15 cellular contexts compared by ENCODE assay signal in the genomic region with DNA sequence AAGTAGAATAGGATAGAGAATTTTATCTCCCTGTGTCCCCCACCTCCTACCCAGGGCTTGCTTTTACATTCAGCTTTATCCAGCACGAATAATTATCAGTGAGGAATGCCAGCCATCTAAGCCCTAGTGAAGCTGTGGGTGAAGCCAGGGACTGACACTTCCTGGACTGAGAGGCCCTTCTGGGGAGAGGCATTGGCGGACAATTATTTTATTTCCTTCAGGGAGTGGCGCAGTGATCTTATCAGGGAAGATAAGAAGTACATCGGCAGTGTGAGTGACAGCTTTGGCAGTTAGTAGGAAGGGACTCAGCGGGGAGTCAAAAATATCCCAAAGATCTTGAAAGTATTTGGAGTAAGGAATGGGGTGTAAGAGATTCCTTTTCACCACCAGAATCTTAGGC. TPM values are rescaled to one million over a fixed set of nuclear protein-coding genes. Genes with fewer than 3 reads are reported as not detected.
DNase-seq lines count a peak whose midpoint lies in the region; ATAC-seq and TF ChIP-seq lines count a peak whose summit lies in the region.
"Had no signal": no experiment of that assay in that cellular context is flagged by ENCODE, and none has a peak within 500 bp of the region (broad histone marks: within the 10 kb centered on the region; RNA-seq: fewer than 3 reads in every experiment).

No MANE protein-coding gene starts in this region.

- H3K4me1 Mint-ChIP-seq in neural progenitor cell = peaks cover 17% of the 10 kb centered on the region
- H3K4me1 Mint-ChIP-seq in CD4-positive, alpha-beta T cell (ENCODE audit: low read depth) = no peaks in the 10 kb centered on the region
- H3K4me1 Mint-ChIP-seq: stimulated activated naive B cell treated with anti-CD40 and anti-IgM and Interleukin-4, amounts not matched to agents 10 μg/mL and 1 μg/mL and 100 μg/mL, for 72 hours had no signal

- H3K36me3 Mint-ChIP-seq in neural progenitor cell = peaks cover 13% of the 10 kb centered on the region
- H3K36me3 Mint-ChIP-seq in CD4-positive, alpha-beta T cell (ENCODE audit: low read depth) = peaks cover 8% of the 10 kb centered on the region

- H3K27me3 Mint-ChIP-seq in neural progenitor cell (ENCODE audit: insufficient read depth, low read depth) = no peaks in the 10 kb centered on the region
- peaks cover 4% of the 10 kb centered on the region for H3K27me3 Mint-ChIP-seq in CD4-positive, alpha-beta T cell
- H3K27me3 Mint-ChIP-seq: stimulated activated naive B cell treated with anti-CD40 and anti-IgM and Interleukin-4, amounts not matched to agents 10 μg/mL and 1 μg/mL and 100 μg/mL, for 72 hours had no signal

- H3K4me3 ChIP-seq in fibroblast of lung (replicated peaks in 1 of 4; ENCODE audit: control extremely low read depth in 1 of 4, insufficient read depth in 1 of 4, low read depth in 3 of 4, low read length in 4 of 4) (no peak overlapping the region), neural progenitor cell (no peak overlapping the region)
- H3K4me3 ChIP-seq: sigmoid colon, uterus had no signal

- H3K36me3 ChIP-seq in fibroblast of lung (ENCODE audit: control insufficient read depth, insufficient read depth, low read length) (no peaks in the 10 kb centered on the region), neural progenitor cell (peaks cover 6% of the 10 kb centered on the region)
- H3K36me3 ChIP-seq: uterus had no signal

- ATAC-seq in SK-N-SH treated with all-trans-retinoic acid at 6 μM for 48 hours = peak; percentile 72
- no peak for ATAC-seq in CD4-positive, alpha-beta T cell (ENCODE audit: poor library complexity)
- no peak for ATAC-seq in GM21825 (IDR thresholded peaks at IDR 0.05; ENCODE audit: unreplicated experiment)
- ATAC-seq: stimulated activated naive B cell treated with anti-CD40 and anti-IgM and Interleukin-4, amounts not matched to agents 10 μg/mL and 1 μg/mL and 100 μg/mL, for 72 hours had no signal

- TF ChIP-seq CTCF in fibroblast of lung (conservative IDR thresholded peaks at IDR 0.05 in 1 of 2, IDR thresholded peaks at IDR 0.05 in 1 of 2; ENCODE audit: low read depth in 1 of 2, low read length in 2 of 2) (no peak), neural progenitor cell (IDR thresholded peaks at IDR 0.05) (no peak)
- no peak for TF ChIP-seq CTCF in CD4-positive, alpha-beta T cell (IDR thresholded peaks at IDR 0.05)

- H2AFZ ChIP-seq in fibroblast of lung (ENCODE audit: low read length) (peak overlapping the region; percentile 27), neural progenitor cell (replicated peaks) (no peak overlapping the region)

- H3K27ac ChIP-seq in fibroblast of lung (ENCODE audit: insufficient read depth, low read length) (no peak overlapping the region), neural progenitor cell (no peak overlapping the region)
- H3K27ac ChIP-seq in CD4-positive, alpha-beta T cell (ENCODE audit: low read depth, low read length) = no peak overlapping the region
- H3K27ac ChIP-seq: sigmoid colon, uterus had no signal

- no peak overlapping the region for H3K9ac ChIP-seq in fibroblast of lung (ENCODE audit: insufficient read depth, low read length)
- H3K9ac ChIP-seq in neural progenitor cell = no peak overlapping the region

- peaks cover 9% of the 10 kb centered on the region for H3F3A ChIP-seq in neural progenitor cell (ENCODE audit: low read depth)

- no peaks in the 10 kb centered on the region for H4K20me1 ChIP-seq in fibroblast of lung (ENCODE audit: control insufficient read depth, extremely low read depth, insufficient read depth, low read length)
- H4K20me1 ChIP-seq in neural progenitor cell (ENCODE audit: low read depth) = no peaks in the 10 kb centered on the region

- no peak overlapping the region for H3K4me3 Mint-ChIP-seq in neural progenitor cell
- no peak overlapping the region for H3K4me3 Mint-ChIP-seq in CD4-positive, alpha-beta T cell
- H3K4me3 Mint-ChIP-seq: neural crest cell; stimulated activated naive B cell treated with anti-CD40 and anti-IgM and Interleukin-4, amounts not matched to agents 10 μg/mL and 1 μg/mL and 100 μg/mL, for 72 hours had no signal

- H3K9me3 Mint-ChIP-seq in neural progenitor cell = peaks cover 13% of the 10 kb centered on the region
- H3K9me3 Mint-ChIP-seq in CD4-positive, alpha-beta T cell = no peaks in the 10 kb centered on the region

- POLR2A ChIA-PET in CD4-positive, alpha-beta T cell (lab: Charles Lee) = no interaction called here

- intact Hi-C loops in CD4-positive, alpha-beta T cell (cut with DNase I, micrococcal nuclease) = no loop called here

- H3K4me2 ChIP-seq in fibroblast of lung (ENCODE audit: extremely low read depth, insufficient read depth, low read length) = no peak overlapping the region
- peak overlapping the region; percentile 29 for H3K4me2 ChIP-seq in neural progenitor cell

- H3K79me2 ChIP-seq in fibroblast of lung (ENCODE audit: control insufficient read depth, insufficient read depth, low read length) (no peaks in the 10 kb centered on the region), neural progenitor cell (ENCODE audit: low read depth) (no peaks in the 10 kb centered on the region)

- peak; percentile 54 for DNase-seq in EH (ENCODE audit: low read depth)
- DNase-seq in fibroblast of lung (ENCODE audit: low read depth in 2 of 2) = peak in 1 of 2 donors; percentile 41
- no peak for DNase-seq in neural progenitor cell (ENCODE audit: low spot score)
- no peak for DNase-seq in CD4-positive, alpha-beta T cell
- DNase-seq in HK-2 (ENCODE audit: unreplicated experiment) = no peak
- no peak for DNase-seq in midbrain (lab: John Stamatoyannopoulos, UW)
- DNase-seq: activated CD4-positive, CD25-positive, alpha-beta regulatory T cell; activated naive CD4-positive, alpha-beta T cell; KG1; stimulated activated naive B cell treated with anti-CD40 and anti-IgM and Interleukin-4, amounts not matched to agents 10 μg/mL and 1 μg/mL and 100 μg/mL, for 72 hours had no signal

- H3K27me3 ChIP-seq in fibroblast of lung (ENCODE audit: control insufficient read depth, insufficient read depth, low read length) (no peaks in the 10 kb centered on the region), neural progenitor cell (no peaks in the 10 kb centered on the region)
- H3K27me3 ChIP-seq in CD4-positive, alpha-beta T cell (ENCODE audit: control insufficient read depth, insufficient read depth, low read length) = no peaks in the 10 kb centered on the region
- H3K27me3 ChIP-seq: sigmoid colon, uterus had no signal

- H3K27ac Mint-ChIP-seq in neural progenitor cell = no peak overlapping the region
- H3K27ac Mint-ChIP-seq in CD4-positive, alpha-beta T cell = no peak overlapping the region

- CTCF ChIA-PET in CD4-positive, alpha-beta T cell (lab: Charles Lee) = interaction anchor here (1.7 kb wide), 1 partner anchor 22 kb away, joined by 4 read pairs; no protein-coding TSS in a partner anchor

- H3K9me3 ChIP-seq in fibroblast of lung (ENCODE audit: control insufficient read depth, insufficient read depth, low read depth, low read length) (no peaks in the 10 kb centered on the region), neural progenitor cell (ENCODE audit: low read depth) (peaks cover 7% of the 10 kb centered on the region)
- H3K9me3 ChIP-seq in CD4-positive, alpha-beta T cell (ENCODE audit: control insufficient read depth, low read length) = no peaks in the 10 kb centered on the region
- H3K9me3 ChIP-seq: sigmoid colon, uterus had no signal

- H3K4me1 ChIP-seq in fibroblast of lung (ENCODE audit: control insufficient read depth, extremely low read depth, insufficient read depth, low read length) = no peaks in the 10 kb centered on the region
- peaks cover 22% of the 10 kb centered on the region for H3K4me1 ChIP-seq in neural progenitor cell
- H3K4me1 ChIP-seq: sigmoid colon, uterus had no signal

TF ChIP-seq in SK-N-SH treated with all-trans-retinoic acid at 6 μM for 48 hours, 23 proteins besides CTCF, POLR2A, EP300 and RAD21 (continues in another document):
- TF ChIP-seq, protein P1, sequence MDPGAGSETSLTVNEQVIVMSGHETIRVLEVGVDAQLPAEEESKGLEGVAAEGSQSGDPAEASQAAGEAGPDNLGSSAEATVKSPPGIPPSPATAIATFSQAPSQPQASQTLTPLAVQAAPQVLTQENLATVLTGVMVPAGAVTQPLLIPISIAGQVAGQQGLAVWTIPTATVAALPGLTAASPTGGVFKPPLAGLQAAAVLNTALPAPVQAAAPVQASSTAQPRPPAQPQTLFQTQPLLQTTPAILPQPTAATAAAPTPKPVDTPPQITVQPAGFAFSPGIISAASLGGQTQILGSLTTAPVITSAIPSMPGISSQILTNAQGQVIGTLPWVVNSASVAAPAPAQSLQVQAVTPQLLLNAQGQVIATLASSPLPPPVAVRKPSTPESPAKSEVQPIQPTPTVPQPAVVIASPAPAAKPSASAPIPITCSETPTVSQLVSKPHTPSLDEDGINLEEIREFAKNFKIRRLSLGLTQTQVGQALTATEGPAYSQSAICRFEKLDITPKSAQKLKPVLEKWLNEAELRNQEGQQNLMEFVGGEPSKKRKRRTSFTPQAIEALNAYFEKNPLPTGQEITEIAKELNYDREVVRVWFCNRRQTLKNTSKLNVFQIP (CRISPR knock-in tag; IDR thresholded peaks at IDR 0.05; ENCODE audit: borderline replicate concordance, low read depth) = no peak
- TF ChIP-seq GLIS3 (CRISPR knock-in tag; IDR thresholded peaks at IDR 0.05) (no peak), OSR1 (CRISPR knock-in tag; IDR thresholded peaks at IDR 0.05) (no peak), RARB (CRISPR knock-in tag; IDR thresholded peaks at IDR 0.05) (no peak)
- TF ChIP-seq, protein P2, sequence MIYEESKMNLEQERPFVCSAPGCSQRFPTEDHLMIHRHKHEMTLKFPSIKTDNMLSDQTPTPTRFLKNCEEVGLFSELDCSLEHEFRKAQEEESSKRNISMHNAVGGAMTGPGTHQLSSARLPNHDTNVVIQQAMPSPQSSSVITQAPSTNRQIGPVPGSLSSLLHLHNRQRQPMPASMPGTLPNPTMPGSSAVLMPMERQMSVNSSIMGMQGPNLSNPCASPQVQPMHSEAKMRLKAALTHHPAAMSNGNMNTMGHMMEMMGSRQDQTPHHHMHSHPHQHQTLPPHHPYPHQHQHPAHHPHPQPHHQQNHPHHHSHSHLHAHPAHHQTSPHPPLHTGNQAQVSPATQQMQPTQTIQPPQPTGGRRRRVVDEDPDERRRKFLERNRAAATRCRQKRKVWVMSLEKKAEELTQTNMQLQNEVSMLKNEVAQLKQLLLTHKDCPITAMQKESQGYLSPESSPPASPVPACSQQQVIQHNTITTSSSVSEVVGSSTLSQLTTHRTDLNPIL (CRISPR knock-in tag; IDR thresholded peaks at IDR 0.05; ENCODE audit: low read depth) = no peak

RNA-seq across cellular contexts. Expression of a gene that starts 34.9 kb away (rescaled TPM):
- total RNA-seq in fibroblast of lung (2,712 and 5,838 TPM in 2 replicates), neural progenitor cell (ENCODE audit: low replicate concordance) (5,433 and 6,020 TPM in 2 replicates)
- 6,619 and 7,387 TPM in 2 replicates for polyA plus RNA-seq in fibroblast of lung
- 3,368 and 3,934 TPM in 2 replicates for polyA plus RNA-seq in fibroblast of lung (2012)
- 44.4 and 58.9 TPM in 2 replicates for polyA minus RNA-seq in fibroblast of lung (ENCODE audit: low replicate concordance)
- total RNA-seq in CD4-positive, alpha-beta T cell = 1,000 to 10,000 TPM; 4,190 to 4,212 TPM
